Comparison of ENCODE assay signal across 23 cellular contexts in the genomic region with DNA sequence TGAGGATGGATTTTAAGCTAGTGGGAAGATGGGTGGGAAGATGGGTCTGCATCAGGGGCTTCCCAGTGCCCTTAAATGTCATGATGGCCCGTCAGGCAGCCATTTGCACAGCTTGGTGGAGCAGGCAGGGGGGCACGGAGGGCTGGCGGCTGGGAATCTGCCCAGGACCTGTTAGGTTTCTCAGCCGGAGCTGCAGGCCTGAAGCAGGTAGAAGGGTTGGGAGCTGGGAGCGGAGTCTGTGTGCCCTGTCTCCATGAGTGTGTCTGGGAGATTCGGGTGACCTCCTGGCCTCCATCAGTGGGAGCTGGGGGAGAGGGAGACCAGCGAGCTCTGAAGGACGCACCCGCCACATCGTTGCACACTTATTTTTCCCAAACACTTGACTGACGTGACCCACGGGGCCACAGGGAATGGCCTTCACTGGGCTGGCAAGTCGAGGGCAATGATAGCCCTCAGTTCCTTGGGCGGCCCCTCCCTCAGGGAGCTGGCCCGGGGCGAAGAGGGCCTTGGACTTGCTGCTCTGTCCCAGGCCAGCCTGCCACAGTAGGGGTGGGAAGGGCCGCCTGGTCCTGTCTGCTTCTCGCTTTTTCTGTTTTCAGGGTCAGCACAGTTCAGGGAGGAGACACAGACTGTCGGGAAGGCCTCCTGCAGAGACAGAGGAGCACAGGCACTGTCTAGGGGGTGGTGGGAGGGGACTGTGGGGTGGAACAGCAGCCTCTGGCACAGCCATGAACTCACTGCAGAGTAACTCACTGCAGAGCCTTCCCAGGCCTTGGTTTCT.
"Had no signal": no experiment of that assay in that cellular context is flagged by ENCODE, and none has a peak within 500 bp of the region (broad histone marks: within the 10 kb centered on the region; RNA-seq: fewer than 3 reads in every experiment).

No MANE protein-coding gene starts in this region.

- H3K27ac ChIP-seq: left ventricle myocardium inferior, parathyroid adenoma, right lobe of liver, thyroid gland, VCaP had no signal

- H3K36me3 ChIP-seq: left ventricle myocardium inferior, right lobe of liver, thyroid gland had no signal

- H3K9me3 ChIP-seq: left ventricle myocardium inferior, right lobe of liver, thyroid gland had no signal

- ATAC-seq: activated CD4-positive, CD25-positive, alpha-beta regulatory T cell treated with anti-CD3 and anti-CD28 coated beads, Interleukin-2, amount 50 U/mL, for 24 hours; stimulated activated naive CD8-positive, alpha-beta T cell treated with anti-CD3 and anti-CD28 coated beads, Interleukin-15, Interleukin-2, amounts not matched to agents 100 U/mL and 50 U/mL, for 24 hours; T-cell had no signal

- H3K4me3 ChIP-seq: left ventricle myocardium inferior, right lobe of liver, thyroid gland had no signal

- H3K27me3 ChIP-seq: right lobe of liver, thyroid gland had no signal

- DNase-seq: activated CD4-positive, alpha-beta memory T cell treated with anti-CD3 and anti-CD28 coated beads, Interleukin-2, amount 10 ng/mL, durations not matched to agents 7 days and 5 days; activated CD4-positive, alpha-beta T cell treated with anti-CD3 and anti-CD28 coated beads, Interleukin-2, amount 10 ng/mL, durations not matched to agents 24 days and 14 days; activated effector memory CD4-positive, alpha-beta T cell treated with anti-CD3 and anti-CD28 coated beads, Interleukin-2, amount 50 U/mL, for 16 hours; activated naive CD4-positive, alpha-beta T cell treated with anti-CD3 and anti-CD28 coated beads, Interleukin-2, amount 10 ng/mL, durations not matched to agents 7 days and 5 days; activated T-cell treated with anti-CD3 and anti-CD28 coated beads, Interleukin-2, amount 50 U/mL, for 72 hours; anterior cingulate cortex; caudate nucleus; effector memory CD4-positive, alpha-beta T cell; foreskin melanocyte; immature natural killer cell; kidney glomerular epithelial cell; left ventricle myocardium inferior; midbrain; nucleus accumbens; right lobe of liver; small intestine; stimulated activated CD4-positive, alpha-beta T cell treated with anti-CD3 and anti-CD28 coated beads, Interleukin-15, amount 100 ng/mL, for 24 hours; stimulated activated naive CD8-positive, alpha-beta T cell treated with anti-CD3 and anti-CD28 coated beads, Interleukin-15, Interleukin-2, amounts not matched to agents 100 U/mL and 50 U/mL, for 24 hours; T-cell; thyroid gland had no signal
